Comparison of ENCODE assay signal across 14 cellular contexts in the genomic region with DNA sequence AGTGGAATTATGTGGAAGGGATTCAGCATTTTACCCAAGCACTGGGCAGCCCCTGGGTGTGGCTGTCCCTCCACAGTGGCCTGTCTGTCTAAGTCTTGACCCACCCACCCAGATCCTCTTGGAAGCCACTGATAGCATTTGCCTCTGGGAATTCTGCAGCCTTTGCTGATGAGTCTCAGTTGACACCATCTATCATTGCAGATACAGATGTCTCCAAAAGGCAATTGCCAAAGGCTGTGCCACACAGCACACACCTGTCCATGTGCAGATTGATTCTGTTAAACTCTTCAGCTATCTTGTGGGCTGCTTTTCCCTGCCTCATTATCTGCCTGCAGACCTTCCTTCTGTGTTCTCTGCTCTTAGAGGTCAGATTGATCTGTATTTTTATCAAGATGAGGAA. TPM values are rescaled to one million over a fixed set of nuclear protein-coding genes. Genes with fewer than 3 reads are reported as not detected.
A peak's percentile ranks its signal among the peaks of the same experiment; 100 is the strongest.
DNase-seq lines count a peak whose midpoint lies in the region; ATAC-seq, FAIRE-seq and TF ChIP-seq lines count a peak whose summit lies in the region.
"Had no signal": no experiment of that assay in that cellular context is flagged by ENCODE, and none has a peak within 500 bp of the region (broad histone marks: within the 10 kb centered on the region; RNA-seq: fewer than 3 reads in every experiment).

No MANE protein-coding gene starts in this region.

- peaks cover 2 to 11% (median 4%) of the 10 kb centered on the region in 3 donors for H3K36me3 Mint-ChIP-seq in CD8-positive, alpha-beta memory T cell
- H3K36me3 Mint-ChIP-seq in WTC11: no peaks in the 10 kb centered on the region
- no peaks in the 10 kb centered on the region for H3K36me3 Mint-ChIP-seq in naive thymus-derived CD8-positive, alpha-beta T cell
- H3K36me3 Mint-ChIP-seq: IgD-negative memory B cell had no signal

- H3K9me3 ChIP-seq in CD8-positive, alpha-beta memory T cell (ENCODE audit: low read length): no peaks in the 10 kb centered on the region
- no peaks in the 10 kb centered on the region for H3K9me3 ChIP-seq in skeletal muscle tissue (ENCODE audit: control insufficient read depth in 3 of 3, low read length in 3 of 3)

- no peak overlapping the region for H3K27ac ChIP-seq in CD8-positive, alpha-beta memory T cell (ENCODE audit: low read depth, low read length)
- peak overlapping the region; percentile 80 for H3K27ac ChIP-seq in skeletal muscle tissue (ENCODE audit: low read depth, low read length)

- no peak for ATAC-seq in WTC11
- no peak for ATAC-seq in naive thymus-derived CD8-positive, alpha-beta T cell

- POLR2A ChIA-PET in CD8-positive, alpha-beta memory T cell (lab: Charles Lee): interaction anchor here (1.0 kb wide), 1 partner anchor 28 kb away, joined by 3 read pairs; no protein-coding TSS in a partner anchor
- POLR2A ChIA-PET in WTC11 (lab: Charles Lee): no interaction called here
- POLR2A ChIA-PET in naive thymus-derived CD8-positive, alpha-beta T cell (lab: Charles Lee): interaction anchor here (0.8 kb wide), 1 partner anchor 33 kb away, joined by 4 read pairs; no protein-coding TSS in a partner anchor

- no peak for TF ChIP-seq CTCF in WTC11 (IDR thresholded peaks at IDR 0.05)

- H3K9me3 Mint-ChIP-seq in CD8-positive, alpha-beta memory T cell: no peaks in the 10 kb centered on the region
- H3K9me3 Mint-ChIP-seq in WTC11: peaks cover 7% of the 10 kb centered on the region; the same call in 1 of the 2 replicates
- H3K9me3 Mint-ChIP-seq in naive thymus-derived CD8-positive, alpha-beta T cell: no peaks in the 10 kb centered on the region
- H3K9me3 Mint-ChIP-seq: IgD-negative memory B cell had no signal

- FAIRE-seq in frontal cortex (lab: Jason Lieb, UNC): no peak

- CTCF ChIA-PET in CD8-positive, alpha-beta memory T cell (lab: Charles Lee): interaction anchor here (1.8 to 2.2 kb wide), 2 partner anchors 31 to 135 kb away, joined by 6 read pairs; no protein-coding TSS in a partner anchor
- CTCF ChIA-PET in WTC11 (lab: Charles Lee): interaction anchor here (1.3 to 3.2 kb wide), 4 partner anchors 11 to 135 kb away, joined by 3 to 25 read pairs (median 6); no protein-coding TSS in a partner anchor

- no peaks in the 10 kb centered on the region for H3K27me3 ChIP-seq in CD8-positive, alpha-beta memory T cell (ENCODE audit: insufficient read depth, low read length, poor library complexity, severe bottlenecking)
- H3K27me3 ChIP-seq in skeletal muscle tissue (ENCODE audit: control insufficient read depth in 3 of 3, insufficient read depth in 3 of 3, low read length in 3 of 3): no peaks in the 10 kb centered on the region

- H3K4me1 Mint-ChIP-seq in CD8-positive, alpha-beta memory T cell: peaks cover 73 to 85% (median 84%) of the 10 kb centered on the region in 3 donors
- H3K4me1 Mint-ChIP-seq in WTC11: peaks cover 6% of the 10 kb centered on the region; the same call in 1 of the 2 replicates
- peaks cover 11 to 84% (median 14%) of the 10 kb centered on the region in 4 donors for H3K4me1 Mint-ChIP-seq in naive thymus-derived CD8-positive, alpha-beta T cell

- peaks cover 0 to 17% of the 10 kb centered on the region in 2 donors for H3K27me3 Mint-ChIP-seq in CD8-positive, alpha-beta memory T cell
- no peaks in the 10 kb centered on the region for H3K27me3 Mint-ChIP-seq in WTC11 (ENCODE audit: low read depth)
- H3K27me3 Mint-ChIP-seq in naive thymus-derived CD8-positive, alpha-beta T cell: peaks cover 0 to 33% (median 10%) of the 10 kb centered on the region in 5 donors

- H3K4me3 ChIP-seq in CD8-positive, alpha-beta memory T cell (ENCODE audit: low read length): no peak overlapping the region
- no peak overlapping the region for H3K4me3 ChIP-seq in skeletal muscle tissue (ENCODE audit: low read length in 3 of 3)

- no peak overlapping the region for H3K9ac ChIP-seq in skeletal muscle tissue (ENCODE audit: low read depth in 1 of 3, low read length in 3 of 3)

- H3K4me1 ChIP-seq in CD8-positive, alpha-beta memory T cell (ENCODE audit: insufficient read depth, low read length): peaks cover 26% of the 10 kb centered on the region
- H3K4me1 ChIP-seq in skeletal muscle tissue (ENCODE audit: control insufficient read depth in 3 of 3, insufficient read depth in 3 of 3, low read length in 3 of 3): peaks cover 18 to 43% (median 21%) of the 10 kb centered on the region in 3 donors

- H3K27ac Mint-ChIP-seq in CD8-positive, alpha-beta memory T cell: peak overlapping the region; percentile 16 to 94 (median 90)
- no peak overlapping the region for H3K27ac Mint-ChIP-seq in WTC11
- H3K27ac Mint-ChIP-seq in naive thymus-derived CD8-positive, alpha-beta T cell: peak overlapping the region in 3 of 10 donors; percentile 19 to 83 (median 25)

- H3K4me3 Mint-ChIP-seq in CD8-positive, alpha-beta memory T cell: peak overlapping the region in 1 of 7 donors; percentile 10
- no peak overlapping the region for H3K4me3 Mint-ChIP-seq in WTC11
- peak overlapping the region in 1 of 10 donors; percentile 19 for H3K4me3 Mint-ChIP-seq in naive thymus-derived CD8-positive, alpha-beta T cell

- no peaks in the 10 kb centered on the region for H3K36me3 ChIP-seq in CD8-positive, alpha-beta memory T cell (ENCODE audit: insufficient read depth, low read length)
- H3K36me3 ChIP-seq in skeletal muscle tissue (ENCODE audit: control insufficient read depth in 3 of 3, insufficient read depth in 3 of 3, low read length in 3 of 3): peaks cover 0 to 8% (median 0%) of the 10 kb centered on the region in 3 donors

- no peak for DNase-seq in CD8-positive, alpha-beta memory T cell
- DNase-seq in OCI-M1 (lab: John Stamatoyannopoulos, UW): peak; percentile 17
- DNase-seq in myocyte (ENCODE audit: low read depth): peak; percentile 62
- no peak for DNase-seq in WTC11 (ENCODE audit: low spot score)
- DNase-seq in frontal cortex (ENCODE audit: low spot score in 2 of 2): no peak
- no peak for DNase-seq in naive thymus-derived CD8-positive, alpha-beta T cell
- DNase-seq: DND-41; GF-D8; H7; NCI-H187 treated with DMSO at 0.1 percent for 48 hours; NK-92 treated with Interleukin-12 subunit alpha and Interleukin-12 subunit beta, amount 100 ng/mL, for 24 hours had no signal

TF ChIP-seq in WTC11, 78 proteins besides CTCF, POLR2A, EP300 and RAD21:
- TF ChIP-seq ZNF121 (CRISPR knock-in tag; IDR thresholded peaks at IDR 0.05) (no peak), EMX1 (CRISPR knock-in tag; IDR thresholded peaks at IDR 0.05) (no peak), ETV6 (CRISPR knock-in tag; IDR thresholded peaks at IDR 0.05) (no peak), ZNF138 (CRISPR knock-in tag; conservative IDR thresholded peaks at IDR 0.05) (no peak), FOXK1 (CRISPR knock-in tag; IDR thresholded peaks at IDR 0.05) (no peak), GABPB1 (CRISPR knock-in tag; IDR thresholded peaks at IDR 0.05) (no peak), PRRX2 (CRISPR knock-in tag; IDR thresholded peaks at IDR 0.05) (no peak), OVOL2 (CRISPR knock-in tag; IDR thresholded peaks at IDR 0.05; ENCODE audit: borderline replicate concordance) (no peak)

RNA-seq across cellular contexts. Expression of gene CX3CR1, which starts 18.1 kb away (rescaled TPM):
- total RNA-seq in CD8-positive, alpha-beta memory T cell: 1 to 10 TPM in 1 of 2 experiments, under 1 TPM in 1; 0.74 to 1.1 TPM
- 98.7 TPM for polyA plus RNA-seq in CD8-positive, alpha-beta memory T cell
- total RNA-seq in myocyte: not detected in 2 replicates
- polyA plus RNA-seq in myocyte (2012): 0.39 TPM
- total RNA-seq in skeletal muscle tissue: 3.1 TPM
- 0.07 to 0.37 TPM (median 0.11 TPM) in 3 replicates for total RNA-seq in WTC11 (2021)
- total RNA-seq in frontal cortex: 7.3 TPM
- total RNA-seq in naive thymus-derived CD8-positive, alpha-beta T cell: under 1 TPM; 0.66 to 0.96 TPM
- 10 to 100 TPM in 1 of 3 donors, 1 to 10 TPM in 2; 2.8 to 61.8 (median 3.4) TPM for polyA plus RNA-seq in naive thymus-derived CD8-positive, alpha-beta T cell
- total RNA-seq: HT1080 had no signal

Comparison
In these comparisons a context has a peak if more than half of its experiments do, and no peak if none do; other contexts are left out.
1. DNase-seq: peak in OCI-M1 (single experiment) and myocyte (single experiment); none in CD8-positive, alpha-beta memory T cell (0 of 5), WTC11 (single experiment), frontal cortex (0 of 2) and naive thymus-derived CD8-positive, alpha-beta T cell (0 of 10).